Comparison of ENCODE assay signal across 29 cellular contexts in the genomic region with DNA sequence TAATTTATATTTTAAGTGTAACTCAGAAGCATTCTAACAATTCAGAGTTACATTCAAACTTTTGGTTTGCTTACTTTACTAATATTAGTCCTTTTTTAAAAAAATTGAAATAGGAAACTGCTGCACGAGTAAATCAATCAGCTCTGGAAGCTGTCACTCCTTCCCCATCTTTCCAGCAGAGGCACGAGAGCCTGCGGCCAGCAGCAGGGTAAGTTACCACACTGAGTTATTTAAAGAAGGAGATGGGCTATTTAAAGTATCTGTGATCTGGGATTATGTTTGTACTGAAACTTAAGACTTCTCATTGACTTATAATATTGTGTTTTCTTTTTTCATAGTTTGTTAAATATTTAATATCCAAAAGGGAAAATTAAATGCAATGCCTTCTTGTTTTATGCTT. TPM values are rescaled to one million over a fixed set of nuclear protein-coding genes. Genes with fewer than 3 reads are reported as not detected.
"Had no signal": no experiment of that assay in that cellular context is flagged by ENCODE, and none has a peak within 500 bp of the region (broad histone marks: within the 10 kb centered on the region; RNA-seq: fewer than 3 reads in every experiment).

No MANE protein-coding gene starts in this region.

- H3K9me3 Mint-ChIP-seq: activated CD4-positive, alpha-beta T cell treated with anti-CD3 and anti-CD28 coated beads, Interleukin-2, amount 10 ng/mL, durations not matched to agents 7 days and 5 days; activated CD8-positive, alpha-beta T cell treated with anti-CD3 and anti-CD28 coated beads for 36 hours; activated naive CD4-positive, alpha-beta T cell treated with anti-CD3 and anti-CD28 coated beads, Interleukin-2, amount 50 U/mL, for 72 hours had no signal

- H3K27me3 Mint-ChIP-seq: activated CD4-positive, alpha-beta T cell treated with anti-CD3 and anti-CD28 coated beads, Interleukin-2, amount 10 ng/mL, durations not matched to agents 7 days and 5 days; activated CD8-positive, alpha-beta T cell treated with anti-CD3 and anti-CD28 coated beads for 36 hours; brain; naive B cell had no signal

- H3K9me3 ChIP-seq: upper lobe of left lung had no signal

- H3K27me3 ChIP-seq: neural progenitor cell, upper lobe of left lung had no signal

- H3K9ac ChIP-seq: neural progenitor cell had no signal

- H3K4me2 ChIP-seq: neural progenitor cell had no signal

- H3K4me3 Mint-ChIP-seq: activated CD4-positive, alpha-beta T cell treated with anti-CD3 and anti-CD28 coated beads, Interleukin-2, amount 10 ng/mL, durations not matched to agents 7 days and 5 days; activated CD8-positive, alpha-beta T cell treated with anti-CD3 and anti-CD28 coated beads for 36 hours; brain; naive B cell; neural progenitor cell had no signal

- H2AFZ ChIP-seq: neural progenitor cell had no signal

- H3K27ac ChIP-seq: neural progenitor cell, upper lobe of left lung, WERI-Rb-1 had no signal

- H3K4me3 ChIP-seq: neural progenitor cell, upper lobe of left lung had no signal

- DNase-seq: activated CD4-positive, alpha-beta T cell treated with anti-CD3 and anti-CD28 coated beads, Interleukin-2, amount 10 ng/mL, durations not matched to agents 7 days and 5 days; activated CD4-positive, CD25-positive, alpha-beta regulatory T cell treated with anti-CD3 and anti-CD28 coated beads, Interleukin-2, amount 50 U/mL, for 72 hours; activated CD8-positive, alpha-beta T cell treated with anti-CD3 and anti-CD28 coated beads for 36 hours; activated gamma-delta T cell treated with Interleukin-2 at 50 U/mL for 16 hours; aorta; central memory CD4-positive, alpha-beta T cell; effector memory CD4-positive, alpha-beta T cell; foreskin melanocyte; glutamatergic neuron; mesenchymal stem cell; naive B cell; posterior cingulate gyrus; stimulated activated CD4-positive, alpha-beta T cell treated with anti-CD3 and anti-CD28 coated beads, Interleukin-12 subunit alpha, Interleukin-12 subunit beta, amount 100 ng/mL, for 4 hours; stimulated activated CD4-positive, alpha-beta T cell treated with anti-CD3 and anti-CD28 coated beads, Interleukin-4, amount 100 ng/mL, for 4 hours; stimulated activated naive CD8-positive, alpha-beta T cell treated with anti-CD3 and anti-CD28 coated beads, Interleukin-15, Interleukin-2, amounts not matched to agents 100 U/mL and 50 U/mL, for 24 hours; upper lobe of left lung; WERI-Rb-1 had no signal

- H3K4me1 ChIP-seq: neural progenitor cell, upper lobe of left lung had no signal

- ATAC-seq: activated CD8-positive, alpha-beta T cell treated with anti-CD3 and anti-CD28 coated beads for 36 hours; activated naive CD4-positive, alpha-beta T cell treated with anti-CD3 and anti-CD28 coated beads, Interleukin-2, amount 50 U/mL, for 72 hours; esophagus mucosa; stimulated activated naive CD8-positive, alpha-beta T cell treated with anti-CD3 and anti-CD28 coated beads, Interleukin-15, Interleukin-2, amounts not matched to agents 100 U/mL and 50 U/mL, for 24 hours had no signal

- H3K4me1 Mint-ChIP-seq: activated CD4-positive, alpha-beta T cell treated with anti-CD3 and anti-CD28 coated beads, Interleukin-2, amount 10 ng/mL, durations not matched to agents 7 days and 5 days; brain; neural progenitor cell had no signal

- H3K27ac Mint-ChIP-seq: activated CD4-positive, alpha-beta T cell treated with anti-CD3 and anti-CD28 coated beads, Interleukin-2, amount 10 ng/mL, durations not matched to agents 7 days and 5 days; activated CD8-positive, alpha-beta T cell treated with anti-CD3 and anti-CD28 coated beads for 36 hours; activated naive CD4-positive, alpha-beta T cell treated with anti-CD3 and anti-CD28 coated beads, Interleukin-2, amount 50 U/mL, for 72 hours; brain; neural progenitor cell had no signal

RNA-seq across cellular contexts. Expression of gene ASB14, which starts 35.6 kb away (rescaled TPM):
- total RNA-seq: activated CD4-positive, alpha-beta T cell treated with anti-CD3 and anti-CD28 coated beads, Interleukin-2, amount 10 ng/mL, durations not matched to agents 7 days and 5 days; activated CD8-positive, alpha-beta T cell treated with anti-CD3 and anti-CD28 coated beads for 36 hours; activated naive CD4-positive, alpha-beta T cell treated with anti-CD3 and anti-CD28 coated beads, Interleukin-2, amount 50 U/mL, for 72 hours; aorta; dermis microvascular lymphatic vessel endothelial cell; esophagus mucosa; lower leg skin; omental fat pad; renal cortical epithelial cell; subcutaneous adipose tissue; T-helper 2 cell treated with Interferon-gamma antibody and Interleukin-4, amounts not matched to agents 100 ng/mL and 5 ng/mL, for 36 hours had no signal
- polyA plus RNA-seq: adipose tissue, thymus had no signal
